18 cellular contexts compared by ENCODE assay signal in genomic region chr10:123759496-123760070, GRCh38.
"Had no signal": no experiment of that assay in that cellular context is flagged by ENCODE, and none has a peak within 500 bp of the region (broad histone marks: within the 10 kb centered on the region; RNA-seq: fewer than 3 reads in every experiment).

No MANE protein-coding gene starts in this region.

- H3K27me3 ChIP-seq: brain microvascular endothelial cell, thyroid gland, uterus had no signal

- H3K36me3 ChIP-seq: brain microvascular endothelial cell, thyroid gland, uterus had no signal

- H3K4me3 ChIP-seq: lung, skin epidermis, thyroid gland, uterus had no signal

- H3K4me1 ChIP-seq: thyroid gland, uterus had no signal

- H3K27ac ChIP-seq: brain microvascular endothelial cell, skin epidermis, thyroid gland, uterus had no signal

- H3K4me1 Mint-ChIP-seq: natural killer cell; stimulated activated effector memory CD8-positive, alpha-beta T cell treated with anti-CD3 and anti-CD28 coated beads, Interleukin-12 subunit alpha, Interleukin-12 subunit beta, amount 100 ng/mL, for 72 hours; T-helper 17 cell had no signal

- H3K9me3 Mint-ChIP-seq: dendritic cell treated with granulocyte-macrophage colony-stimulating factor and Interleukin-4, amounts not matched to agents 40 ng/mL and 50 ng/mL, for 4 days; effector memory CD8-positive, alpha-beta T cell; natural killer cell; stimulated activated effector memory CD8-positive, alpha-beta T cell treated with anti-CD3 and anti-CD28 coated beads, Interleukin-12 subunit alpha, Interleukin-12 subunit beta, amount 100 ng/mL, for 72 hours had no signal

- H3K27ac Mint-ChIP-seq: activated naive CD8-positive, alpha-beta T cell; dendritic cell treated with granulocyte-macrophage colony-stimulating factor and Interleukin-4, amounts not matched to agents 40 ng/mL and 50 ng/mL, for 4 days; effector memory CD8-positive, alpha-beta T cell; natural killer cell; stimulated activated effector memory CD8-positive, alpha-beta T cell treated with anti-CD3 and anti-CD28 coated beads, Interleukin-12 subunit alpha, Interleukin-12 subunit beta, amount 100 ng/mL, for 72 hours; T-helper 17 cell had no signal

- ATAC-seq: activated CD4-positive, CD25-positive, alpha-beta regulatory T cell treated with anti-CD3 and anti-CD28 coated beads, Interleukin-2, amount 50 U/mL, for 24 hours; effector memory CD8-positive, alpha-beta T cell; natural killer cell; stimulated activated effector memory CD8-positive, alpha-beta T cell treated with anti-CD3 and anti-CD28 coated beads, Interleukin-12 subunit alpha, Interleukin-12 subunit beta, amount 100 ng/mL, for 72 hours; T-helper 17 cell had no signal

- H3K36me3 Mint-ChIP-seq: activated naive CD8-positive, alpha-beta T cell; natural killer cell; stimulated activated effector memory CD8-positive, alpha-beta T cell treated with anti-CD3 and anti-CD28 coated beads, Interleukin-12 subunit alpha, Interleukin-12 subunit beta, amount 100 ng/mL, for 72 hours had no signal

- DNase-seq: activated gamma-delta T cell; activated T-cell treated with anti-CD3 and anti-CD28 coated beads, Interleukin-2, amount 50 U/mL, for 48 hours; amygdala; brain microvascular endothelial cell; cerebellar nuclear complex; effector memory CD8-positive, alpha-beta T cell; erythroblast; hypothalamus; natural killer cell; T-helper 17 cell; thyroid gland; uterus had no signal

- H3K4me3 Mint-ChIP-seq: activated naive CD8-positive, alpha-beta T cell; dendritic cell treated with granulocyte-macrophage colony-stimulating factor and Interleukin-4, amounts not matched to agents 40 ng/mL and 50 ng/mL, for 4 days; effector memory CD8-positive, alpha-beta T cell; natural killer cell; stimulated activated effector memory CD8-positive, alpha-beta T cell treated with anti-CD3 and anti-CD28 coated beads, Interleukin-12 subunit alpha, Interleukin-12 subunit beta, amount 100 ng/mL, for 72 hours; T-helper 17 cell had no signal

- H3K9me3 ChIP-seq: thyroid gland, uterus had no signal
